Comparison of ENCODE assay signal across 16 cellular contexts in the genomic region with DNA sequence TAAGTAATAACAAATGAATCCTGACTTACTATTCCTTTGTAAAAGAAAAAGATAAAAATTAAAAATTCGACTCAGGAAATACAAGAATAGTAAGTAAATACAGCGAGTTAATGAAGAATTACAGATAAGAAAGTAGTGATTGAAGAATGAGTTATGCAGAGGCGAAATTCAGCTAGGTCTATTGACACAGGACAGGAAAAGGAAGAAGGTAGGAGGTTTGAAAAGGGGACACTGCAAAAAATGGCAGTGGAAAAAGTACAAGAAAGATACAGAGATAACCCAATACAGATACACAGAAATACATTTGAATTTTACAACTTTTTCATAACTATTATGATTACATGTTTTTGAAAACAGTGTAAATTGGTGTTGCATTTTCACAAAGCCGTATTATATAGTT. TPM values are rescaled to one million over a fixed set of nuclear protein-coding genes. Genes with fewer than 3 reads are reported as not detected.
DNase-seq lines count a peak whose midpoint lies in the region; ATAC-seq and TF ChIP-seq lines count a peak whose summit lies in the region.
"Had no signal": no experiment of that assay in that cellular context is flagged by ENCODE, and none has a peak within 500 bp of the region (broad histone marks: within the 10 kb centered on the region; RNA-seq: fewer than 3 reads in every experiment).

No MANE protein-coding gene starts in this region.

- H3K9ac ChIP-seq in SK-N-SH: no peak overlapping the region
- H3K9ac ChIP-seq in GM23248: no peak overlapping the region

- H3K27ac ChIP-seq in SK-N-SH (ENCODE audit: low read depth in 2 of 2, low read length in 1 of 2) (peak overlapping the region in 1 of 2 experiments; percentile 26; a peak in 1 of 4 replicates), GM23248 (peak overlapping the region; percentile 36)
- H3K27ac ChIP-seq: 22Rv1, left lung, stomach had no signal

- peaks cover 72% of the 10 kb centered on the region for H3K4me1 Mint-ChIP-seq in activated T-helper 1 cell treated with anti-CD3 and anti-CD28 coated beads, Interleukin-12 subunit alpha, Interleukin-12 subunit beta, Interleukin-2, Interleukin-4 antibody, amounts not matched to agents 30 ng/mL and 10 ng/mL and 1 ng/mL, durations not matched to agents 14 hours and 24 hours and 36 hours (ENCODE audit: low read depth)
- peaks cover 74 to 94% (median 88%) of the 10 kb centered on the region in 3 donors for H3K4me1 Mint-ChIP-seq in naive B cell

- H3K4me2 ChIP-seq in SK-N-SH: 0 out of 2 replicates have a peak overlapping the region, but pooled peaks have one; percentile 8
- H3K4me2 ChIP-seq in GM23248 (ENCODE audit: unreplicated experiment): peak overlapping the region; percentile 32

- H3K27me3 ChIP-seq in SK-N-SH (ENCODE audit: insufficient read depth): no peaks in the 10 kb centered on the region
- no peaks in the 10 kb centered on the region for H3K27me3 ChIP-seq in GM23248 (replicated peaks; ENCODE audit: insufficient read depth)
- H3K27me3 ChIP-seq: left lung, stomach had no signal

- H3K27ac Mint-ChIP-seq in activated T-helper 1 cell treated with anti-CD3 and anti-CD28 coated beads, Interleukin-12 subunit alpha, Interleukin-12 subunit beta, Interleukin-2, Interleukin-4 antibody, amounts not matched to agents 30 ng/mL and 10 ng/mL and 1 ng/mL, durations not matched to agents 14 hours and 24 hours and 36 hours: peak overlapping the region; percentile 63
- H3K27ac Mint-ChIP-seq in naive B cell: peak overlapping the region; percentile 46 to 96 (median 87)

- no peak for TF ChIP-seq CTCF in SK-N-SH (IDR thresholded peaks at IDR 0.05)

- peaks cover 5% of the 10 kb centered on the region for H3K79me2 ChIP-seq in SK-N-SH (ENCODE audit: insufficient read depth)
- H3K79me2 ChIP-seq in GM23248 (ENCODE audit: insufficient read depth): peaks cover 58% of the 10 kb centered on the region

- TF ChIP-seq RAD21 in SK-N-SH (IDR thresholded peaks at IDR 0.05; ENCODE audit: low read length): no peak

- peaks cover 0 to 10% of the 10 kb centered on the region in 2 experiments; a peak in 1 of 4 replicates for H3K4me1 ChIP-seq in SK-N-SH (ENCODE audit: control insufficient read depth in 1 of 2, insufficient read depth in 2 of 2, low read depth in 1 of 2, low read length in 1 of 2)
- H3K4me1 ChIP-seq in GM23248 (ENCODE audit: insufficient read depth): peaks cover 45% of the 10 kb centered on the region

- CTCF ChIA-PET in SK-N-SH (lab: Yijun Ruan, JAX): interaction anchor here (0.7 to 1.4 kb wide), 2 partner anchors 9 to 174 kb away, joined by 3 to 5 read pairs; no protein-coding TSS in a partner anchor

- POLR2A ChIA-PET in SK-N-SH (lab: Yijun Ruan, JAX): no interaction called here

- H3K36me3 Mint-ChIP-seq in activated T-helper 1 cell treated with anti-CD3 and anti-CD28 coated beads, Interleukin-12 subunit alpha, Interleukin-12 subunit beta, Interleukin-2, Interleukin-4 antibody, amounts not matched to agents 30 ng/mL and 10 ng/mL and 1 ng/mL, durations not matched to agents 14 hours and 24 hours and 36 hours (ENCODE audit: low read depth): peaks cover 6% of the 10 kb centered on the region
- H3K36me3 Mint-ChIP-seq in naive B cell: no peaks in the 10 kb centered on the region

- H3K4me3 ChIP-seq in SK-N-SH (ENCODE audit: low read depth in 2 of 2, low read length in 1 of 2) (no peak overlapping the region), GM23248 (no peak overlapping the region)
- H3K4me3 ChIP-seq: left lung, stomach had no signal

- DNase-seq in SK-N-SH (no peak), GM23248 (no peak), naive B cell (no peak), NCI-H1436 treated with DMSO at 0.1 percent for 48 hours (lab: John Stamatoyannopoulos, UW) (no peak), islet precursor cell (no peak), NCI-H1417 (lab: John Stamatoyannopoulos, UW) (no peak)
- DNase-seq in activated T-helper 1 cell treated with anti-CD3 and anti-CD28 coated beads, Interleukin-12 subunit alpha, Interleukin-12 subunit beta, Interleukin-2, Interleukin-4 antibody, amounts not matched to agents 30 ng/mL and 10 ng/mL and 1 ng/mL, durations not matched to agents 14 hours and 24 hours and 36 hours (ENCODE audit: low spot score): no peak
- DNase-seq: activated CD4-positive, CD25-positive, alpha-beta regulatory T cell treated with anti-CD3 and anti-CD28 coated beads, Interleukin-2, amount 50 U/mL, for 72 hours; amygdala; left lung; NCI-H1048; NCI-H774; posterior cingulate gyrus; stomach had no signal

- H3K36me3 ChIP-seq in SK-N-SH (replicated peaks in 1 of 2; ENCODE audit: control insufficient read depth in 1 of 2, insufficient read depth in 2 of 2, low read length in 1 of 2): no peaks in the 10 kb centered on the region
- no peaks in the 10 kb centered on the region for H3K36me3 ChIP-seq in GM23248 (ENCODE audit: low read depth)
- H3K36me3 ChIP-seq: left lung, stomach had no signal

- ATAC-seq in SK-N-SH treated with all-trans-retinoic acid at 6 μM for 48 hours (no peak), naive B cell (ENCODE audit: low read depth in 2 of 2) (no peak)
- ATAC-seq: left lung had no signal

- H3K9me3 ChIP-seq in SK-N-SH (no peaks in the 10 kb centered on the region), GM23248 (ENCODE audit: low read depth) (no peaks in the 10 kb centered on the region)
- H3K9me3 ChIP-seq: left lung, stomach had no signal

- in situ Hi-C loops in GM23248 (cut with MboI): no loop called here

- no peak for TF ChIP-seq EP300 in SK-N-SH (IDR thresholded peaks at IDR 0.05; ENCODE audit: borderline replicate concordance in 1 of 2, low read depth in 1 of 2, low read length in 1 of 2)

- no peak overlapping the region; the same call in 1 of the 2 replicates for H2AFZ ChIP-seq in SK-N-SH (ENCODE audit: low read depth)
- H2AFZ ChIP-seq in GM23248: no peak overlapping the region

- H3K9me3 Mint-ChIP-seq in activated T-helper 1 cell treated with anti-CD3 and anti-CD28 coated beads, Interleukin-12 subunit alpha, Interleukin-12 subunit beta, Interleukin-2, Interleukin-4 antibody, amounts not matched to agents 30 ng/mL and 10 ng/mL and 1 ng/mL, durations not matched to agents 14 hours and 24 hours and 36 hours: no peaks in the 10 kb centered on the region
- H3K9me3 Mint-ChIP-seq in naive B cell: no peaks in the 10 kb centered on the region

- H3K4me3 Mint-ChIP-seq in activated T-helper 1 cell treated with anti-CD3 and anti-CD28 coated beads, Interleukin-12 subunit alpha, Interleukin-12 subunit beta, Interleukin-2, Interleukin-4 antibody, amounts not matched to agents 30 ng/mL and 10 ng/mL and 1 ng/mL, durations not matched to agents 14 hours and 24 hours and 36 hours: peak overlapping the region; percentile 39
- H3K4me3 Mint-ChIP-seq in naive B cell: peak overlapping the region; percentile 26 to 61 (median 42)

- WGBS in SK-N-SH (ENCODE audit: low lambda C conversion rate): 72% methylated on average over 4 of the region's 4 CpGs
- 85 to 89% methylated on average over 4 of the region's 4 CpGs for WGBS in GM23248 (ENCODE audit: low coverage in 1 of 2, low lambda C conversion rate in 2 of 2, missing lambda C conversion rate in 2 of 2), 2 experiments

- peaks cover 7% of the 10 kb centered on the region for H3F3A ChIP-seq in SK-N-SH (replicated peaks; ENCODE audit: insufficient read depth)
- H3F3A ChIP-seq in GM23248 (ENCODE audit: insufficient read depth): peaks cover 33% of the 10 kb centered on the region

- intact Hi-C loops in activated T-helper 1 cell treated with anti-CD3 and anti-CD28 coated beads, Interleukin-12 subunit alpha, Interleukin-12 subunit beta, Interleukin-2, Interleukin-4 antibody, amounts not matched to agents 30 ng/mL and 10 ng/mL and 1 ng/mL, durations not matched to agents 14 hours and 24 hours and 36 hours (cut with micrococcal nuclease): loop anchor here (1.0 to 10.0 kb wide), 7 partner anchors 27 to 1020 kb away; a partner anchor contains a TSS

- no peaks in the 10 kb centered on the region for H3K9me2 ChIP-seq in SK-N-SH
- H3K9me2 ChIP-seq in GM23248 (ENCODE audit: insufficient read depth): peaks cover 3% of the 10 kb centered on the region; the same call in 1 of the 2 replicates

- H4K20me1 ChIP-seq in SK-N-SH (ENCODE audit: insufficient read depth): no peaks in the 10 kb centered on the region
- no peaks in the 10 kb centered on the region for H4K20me1 ChIP-seq in GM23248 (ENCODE audit: insufficient read depth)

- H3K27me3 Mint-ChIP-seq in activated T-helper 1 cell treated with anti-CD3 and anti-CD28 coated beads, Interleukin-12 subunit alpha, Interleukin-12 subunit beta, Interleukin-2, Interleukin-4 antibody, amounts not matched to agents 30 ng/mL and 10 ng/mL and 1 ng/mL, durations not matched to agents 14 hours and 24 hours and 36 hours (ENCODE audit: insufficient read depth): peaks cover 7% of the 10 kb centered on the region
- no peaks in the 10 kb centered on the region for H3K27me3 Mint-ChIP-seq in naive B cell

TF ChIP-seq in SK-N-SH, 30 proteins besides CTCF, POLR2A, EP300 and RAD21 (continues in another document):
- TF ChIP-seq GABPA (IDR thresholded peaks at IDR 0.05; ENCODE audit: low read depth): no peak

TF ChIP-seq in SK-N-SH treated with all-trans-retinoic acid at 6 μM for 48 hours, 23 proteins besides CTCF, POLR2A, EP300 and RAD21 (continues in another document):
- TF ChIP-seq RARB (CRISPR knock-in tag; IDR thresholded peaks at IDR 0.05) (no peak), ZNF565 (CRISPR knock-in tag; conservative IDR thresholded peaks at IDR 0.05; ENCODE audit: low read depth) (no peak), GLIS3 (CRISPR knock-in tag; IDR thresholded peaks at IDR 0.05) (no peak), ZC3H10 (CRISPR knock-in tag; IDR thresholded peaks at IDR 0.05) (no peak), ZFP3 (CRISPR knock-in tag; IDR thresholded peaks at IDR 0.05) (no peak), PPARA (CRISPR knock-in tag; IDR thresholded peaks at IDR 0.05; ENCODE audit: borderline replicate concordance) (no peak), TOX (CRISPR knock-in tag; IDR thresholded peaks at IDR 0.05; ENCODE audit: borderline replicate concordance) (no peak)

RNA-seq across cellular contexts. Expression of a gene that starts 28.0 kb away (rescaled TPM):
- polyA plus RNA-seq in SK-N-SH (2012; rRNA removed) (1.3 and 1.7 TPM in 2 replicates), GM23248 (2016; fragmentation: Nextera tagmentation; extraction: Ambion mirVana) (19.6 and 19.8 TPM in 2 replicates), naive B cell (ENCODE audit: low read depth in 6 of 6) (10 to 100 TPM; 25.4 to 37.7 (median 28.3) TPM)
- polyA plus RNA-seq in SK-N-SH (2012; cell fraction: cytosol; rRNA removed): 3.0 and 3.5 TPM in 2 replicates
- 1.6 and 2.2 TPM in 2 replicates for polyA plus RNA-seq in SK-N-SH (2012; cell fraction: nucleus; rRNA removed)
- total RNA-seq in GM23248 (2014; rRNA removed; shearing (Covaris generic)): 11.8 and 13.8 TPM in 2 replicates
- total RNA-seq in activated T-helper 1 cell treated with anti-CD3 and anti-CD28 coated beads, Interleukin-12 subunit alpha, Interleukin-12 subunit beta, Interleukin-2, Interleukin-4 antibody, amounts not matched to agents 30 ng/mL and 10 ng/mL and 1 ng/mL, durations not matched to agents 14 hours and 24 hours and 36 hours: 6.2 and 9.8 TPM in 2 replicates
